1 cellular context compared by ENCODE assay signal in the genomic region with DNA sequence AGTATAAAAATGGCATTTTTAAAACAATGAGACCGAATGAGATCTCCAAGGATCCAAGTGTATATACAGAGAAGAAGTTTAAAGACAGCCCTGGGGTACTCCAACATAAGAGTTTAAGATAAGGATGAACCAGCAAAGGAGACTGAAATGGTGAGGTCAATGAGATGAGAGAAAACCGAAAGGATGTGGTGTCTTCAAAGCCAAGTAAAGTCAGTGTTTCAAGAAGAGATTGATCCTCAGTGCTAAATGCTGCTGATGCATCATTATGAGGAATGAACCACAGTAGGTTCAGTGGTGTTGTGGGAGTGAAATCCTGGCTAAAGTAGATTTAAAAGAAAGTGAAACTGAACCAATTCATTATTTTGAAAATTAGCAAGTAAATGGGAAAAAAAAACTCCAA.
TF ChIP-seq lines count a peak whose summit lies in the region.

No MANE protein-coding gene starts in this region.

TF ChIP-seq in K562, 482 proteins besides CTCF, POLR2A, EP300 and RAD21:
- TF ChIP-seq C11orf30 (IDR thresholded peaks at IDR 0.05; ENCODE audit: low read depth) = no peak
- TF ChIP-seq, protein P1, sequence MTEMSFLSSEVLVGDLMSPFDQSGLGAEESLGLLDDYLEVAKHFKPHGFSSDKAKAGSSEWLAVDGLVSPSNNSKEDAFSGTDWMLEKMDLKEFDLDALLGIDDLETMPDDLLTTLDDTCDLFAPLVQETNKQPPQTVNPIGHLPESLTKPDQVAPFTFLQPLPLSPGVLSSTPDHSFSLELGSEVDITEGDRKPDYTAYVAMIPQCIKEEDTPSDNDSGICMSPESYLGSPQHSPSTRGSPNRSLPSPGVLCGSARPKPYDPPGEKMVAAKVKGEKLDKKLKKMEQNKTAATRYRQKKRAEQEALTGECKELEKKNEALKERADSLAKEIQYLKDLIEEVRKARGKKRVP (CRISPR knock-in tag; IDR thresholded peaks at IDR 0.05) = no peak
- TF ChIP-seq, protein P2, sequence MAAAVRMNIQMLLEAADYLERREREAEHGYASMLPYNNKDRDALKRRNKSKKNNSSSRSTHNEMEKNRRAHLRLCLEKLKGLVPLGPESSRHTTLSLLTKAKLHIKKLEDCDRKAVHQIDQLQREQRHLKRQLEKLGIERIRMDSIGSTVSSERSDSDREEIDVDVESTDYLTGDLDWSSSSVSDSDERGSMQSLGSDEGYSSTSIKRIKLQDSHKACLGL (CRISPR knock-in tag; IDR thresholded peaks at IDR 0.05; ENCODE audit: borderline replicate concordance, poor library complexity, severe bottlenecking) = no peak
- no peak for TF ChIP-seq ZNF146 (CRISPR knock-in tag; IDR thresholded peaks at IDR 0.05; ENCODE audit: unreplicated experiment)
- no peak for TF ChIP-seq ZC3H11A (IDR thresholded peaks at IDR 0.05; ENCODE audit: low read depth, low read length)
- no peak for TF ChIP-seq POLR2G (IDR thresholded peaks at IDR 0.05; ENCODE audit: low read depth, low read length)
- TF ChIP-seq, protein P3, sequence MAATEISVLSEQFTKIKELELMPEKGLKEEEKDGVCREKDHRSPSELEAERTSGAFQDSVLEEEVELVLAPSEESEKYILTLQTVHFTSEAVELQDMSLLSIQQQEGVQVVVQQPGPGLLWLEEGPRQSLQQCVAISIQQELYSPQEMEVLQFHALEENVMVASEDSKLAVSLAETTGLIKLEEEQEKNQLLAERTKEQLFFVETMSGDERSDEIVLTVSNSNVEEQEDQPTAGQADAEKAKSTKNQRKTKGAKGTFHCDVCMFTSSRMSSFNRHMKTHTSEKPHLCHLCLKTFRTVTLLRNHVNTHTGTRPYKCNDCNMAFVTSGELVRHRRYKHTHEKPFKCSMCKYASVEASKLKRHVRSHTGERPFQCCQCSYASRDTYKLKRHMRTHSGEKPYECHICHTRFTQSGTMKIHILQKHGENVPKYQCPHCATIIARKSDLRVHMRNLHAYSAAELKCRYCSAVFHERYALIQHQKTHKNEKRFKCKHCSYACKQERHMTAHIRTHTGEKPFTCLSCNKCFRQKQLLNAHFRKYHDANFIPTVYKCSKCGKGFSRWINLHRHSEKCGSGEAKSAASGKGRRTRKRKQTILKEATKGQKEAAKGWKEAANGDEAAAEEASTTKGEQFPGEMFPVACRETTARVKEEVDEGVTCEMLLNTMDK (IDR thresholded peaks at IDR 0.05; ENCODE audit: borderline replicate concordance, insufficient read depth, low read depth, low read length, poor library complexity, severe bottlenecking) = no peak
- TF ChIP-seq, protein P4, sequence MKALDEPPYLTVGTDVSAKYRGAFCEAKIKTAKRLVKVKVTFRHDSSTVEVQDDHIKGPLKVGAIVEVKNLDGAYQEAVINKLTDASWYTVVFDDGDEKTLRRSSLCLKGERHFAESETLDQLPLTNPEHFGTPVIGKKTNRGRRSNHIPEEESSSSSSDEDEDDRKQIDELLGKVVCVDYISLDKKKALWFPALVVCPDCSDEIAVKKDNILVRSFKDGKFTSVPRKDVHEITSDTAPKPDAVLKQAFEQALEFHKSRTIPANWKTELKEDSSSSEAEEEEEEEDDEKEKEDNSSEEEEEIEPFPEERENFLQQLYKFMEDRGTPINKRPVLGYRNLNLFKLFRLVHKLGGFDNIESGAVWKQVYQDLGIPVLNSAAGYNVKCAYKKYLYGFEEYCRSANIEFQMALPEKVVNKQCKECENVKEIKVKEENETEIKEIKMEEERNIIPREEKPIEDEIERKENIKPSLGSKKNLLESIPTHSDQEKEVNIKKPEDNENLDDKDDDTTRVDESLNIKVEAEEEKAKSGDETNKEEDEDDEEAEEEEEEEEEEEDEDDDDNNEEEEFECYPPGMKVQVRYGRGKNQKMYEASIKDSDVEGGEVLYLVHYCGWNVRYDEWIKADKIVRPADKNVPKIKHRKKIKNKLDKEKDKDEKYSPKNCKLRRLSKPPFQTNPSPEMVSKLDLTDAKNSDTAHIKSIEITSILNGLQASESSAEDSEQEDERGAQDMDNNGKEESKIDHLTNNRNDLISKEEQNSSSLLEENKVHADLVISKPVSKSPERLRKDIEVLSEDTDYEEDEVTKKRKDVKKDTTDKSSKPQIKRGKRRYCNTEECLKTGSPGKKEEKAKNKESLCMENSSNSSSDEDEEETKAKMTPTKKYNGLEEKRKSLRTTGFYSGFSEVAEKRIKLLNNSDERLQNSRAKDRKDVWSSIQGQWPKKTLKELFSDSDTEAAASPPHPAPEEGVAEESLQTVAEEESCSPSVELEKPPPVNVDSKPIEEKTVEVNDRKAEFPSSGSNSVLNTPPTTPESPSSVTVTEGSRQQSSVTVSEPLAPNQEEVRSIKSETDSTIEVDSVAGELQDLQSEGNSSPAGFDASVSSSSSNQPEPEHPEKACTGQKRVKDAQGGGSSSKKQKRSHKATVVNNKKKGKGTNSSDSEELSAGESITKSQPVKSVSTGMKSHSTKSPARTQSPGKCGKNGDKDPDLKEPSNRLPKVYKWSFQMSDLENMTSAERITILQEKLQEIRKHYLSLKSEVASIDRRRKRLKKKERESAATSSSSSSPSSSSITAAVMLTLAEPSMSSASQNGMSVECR (CRISPR knock-in tag; IDR thresholded peaks at IDR 0.05) = no peak
- TF ChIP-seq EWSR1 (IDR thresholded peaks at IDR 0.05; ENCODE audit: borderline replicate concordance, low read depth, partially characterized antibody) = no peak
- no peak for TF ChIP-seq ELF2 (CRISPR knock-in tag; IDR thresholded peaks at IDR 0.05)
- no peak for TF ChIP-seq MCM2 (IDR thresholded peaks at IDR 0.05; ENCODE audit: low read depth)
- TF ChIP-seq ZZZ3 (IDR thresholded peaks at IDR 0.05) = no peak
- TF ChIP-seq NFE2 (IDR thresholded peaks at IDR 0.05; ENCODE audit: low read depth) = no peak
- TF ChIP-seq, protein P5, sequence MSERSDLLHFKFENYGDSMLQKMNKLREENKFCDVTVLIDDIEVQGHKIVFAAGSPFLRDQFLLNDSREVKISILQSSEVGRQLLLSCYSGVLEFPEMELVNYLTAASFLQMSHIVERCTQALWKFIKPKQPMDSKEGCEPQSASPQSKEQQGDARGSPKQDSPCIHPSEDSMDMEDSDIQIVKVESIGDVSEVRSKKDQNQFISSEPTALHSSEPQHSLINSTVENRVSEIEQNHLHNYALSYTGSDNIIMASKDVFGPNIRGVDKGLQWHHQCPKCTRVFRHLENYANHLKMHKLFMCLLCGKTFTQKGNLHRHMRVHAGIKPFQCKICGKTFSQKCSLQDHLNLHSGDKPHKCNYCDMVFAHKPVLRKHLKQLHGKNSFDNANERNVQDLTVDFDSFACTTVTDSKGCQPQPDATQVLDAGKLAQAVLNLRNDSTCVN (CRISPR knock-in tag; IDR thresholded peaks at IDR 0.05) = no peak
- TF ChIP-seq FOXK1 (CRISPR knock-in tag; IDR thresholded peaks at IDR 0.05; ENCODE audit: borderline replicate concordance) = no peak
